ENCODE assay signal across 11 cellular contexts in genomic region chr4:5524900-5525299, GRCh38.
DNase-seq lines count a peak whose midpoint lies in the region; ATAC-seq and TF ChIP-seq lines count a peak whose summit lies in the region.
"Had no signal": no experiment of that assay in that cellular context is flagged by ENCODE, and none has a peak within 500 bp of the region (broad histone marks: within the 10 kb centered on the region; RNA-seq: fewer than 3 reads in every experiment).

No MANE protein-coding gene starts in this region.

- TF ChIP-seq POLR2A in gastrocnemius medialis (IDR thresholded peaks at IDR 0.05), result no peak
- TF ChIP-seq POLR2A in sigmoid colon (IDR thresholded peaks at IDR 0.05), result no peak

- H3K36me3 ChIP-seq in endodermal cell (ENCODE audit: control insufficient read depth, insufficient read depth, low read length) (no peaks in the 10 kb centered on the region), gastrocnemius medialis (no peaks in the 10 kb centered on the region), sigmoid colon (peaks cover 0 to 18% (median 0%) of the 10 kb centered on the region in 4 donors)
- H3K36me3 ChIP-seq: heart right ventricle had no signal

- no peak for TF ChIP-seq CTCF in endodermal cell (conservative IDR thresholded peaks at IDR 0.05)
- TF ChIP-seq CTCF in gastrocnemius medialis (IDR thresholded peaks at IDR 0.05 in 4 of 5, conservative IDR thresholded peaks at IDR 0.05 in 1 of 5), result no peak
- TF ChIP-seq CTCF in sigmoid colon (IDR thresholded peaks at IDR 0.05), result no peak

- H3K9ac ChIP-seq in endodermal cell (ENCODE audit: extremely low read depth, low read length, poor library complexity, severe bottlenecking), result no peak overlapping the region

- H3K4me3 Mint-ChIP-seq in endodermal cell, result no peak overlapping the region
- H3K4me3 Mint-ChIP-seq: natural killer cell had no signal

- CTCF ChIA-PET in HEK293T (lab: Yijun Ruan, JAX), result interaction anchor here (0.6 kb wide), 1 partner anchor 16 kb away, joined by 4 read pairs; no protein-coding TSS in a partner anchor

- H3K27me3 Mint-ChIP-seq in endodermal cell (ENCODE audit: insufficient read depth), result no peaks in the 10 kb centered on the region

- H3K9me3 ChIP-seq in endodermal cell (ENCODE audit: control insufficient read depth, low read length) (no peaks in the 10 kb centered on the region), gastrocnemius medialis (no peaks in the 10 kb centered on the region), sigmoid colon (peaks cover 0 to 2% (median 0%) of the 10 kb centered on the region in 4 donors)
- H3K9me3 ChIP-seq: Caco-2 had no signal

- peaks cover 13% of the 10 kb centered on the region for H3K9me3 Mint-ChIP-seq in endodermal cell

- TF ChIP-seq EP300 in sigmoid colon (IDR thresholded peaks at IDR 0.05), result no peak

- 88 to 92% methylated on average over 3 of the region's 3 CpGs for WGBS in endodermal cell (ENCODE audit: insufficient coverage in 1 of 2, insufficient read length in 1 of 2), 2 experiments
- WGBS in sigmoid colon, 2 donors, result 52 to 65% methylated on average over 3 of the region's 3 CpGs

- intact Hi-C loops in left colon (cut with DNase I, micrococcal nuclease) (no loop called here), gastrocnemius medialis (cut with DNase I; ENCODE audit: low total_unique reads) (no loop called here), sigmoid colon (cut with DNase I) (no loop called here)

- H3K27ac Mint-ChIP-seq in endodermal cell, result no peak overlapping the region
- H3K27ac Mint-ChIP-seq: natural killer cell had no signal

- peaks cover 8% of the 10 kb centered on the region for H3K36me3 Mint-ChIP-seq in endodermal cell (ENCODE audit: low read depth)
- H3K36me3 Mint-ChIP-seq: natural killer cell had no signal

- no peak for ATAC-seq in left colon
- no peak for ATAC-seq in gastrocnemius medialis
- ATAC-seq: natural killer cell had no signal

- in situ Hi-C loops in gastrocnemius medialis (cut with MboI; ENCODE audit: low sequenced_read_pairs in 4 of 4), result no loop called here

- H3K4me3 ChIP-seq in endodermal cell (ENCODE audit: low read length) (no peak overlapping the region), gastrocnemius medialis (no peak overlapping the region), sigmoid colon (no peak overlapping the region)
- H3K4me3 ChIP-seq: heart right ventricle had no signal

- H3K27ac ChIP-seq in endodermal cell (ENCODE audit: low read depth, low read length), result peak overlapping the region; percentile 51
- H3K27ac ChIP-seq in gastrocnemius medialis, result no peak overlapping the region
- H3K27ac ChIP-seq in sigmoid colon, result no peak overlapping the region
- H3K27ac ChIP-seq: heart right ventricle had no signal

- no peaks in the 10 kb centered on the region for H3K4me1 Mint-ChIP-seq in endodermal cell
- H3K4me1 Mint-ChIP-seq: natural killer cell had no signal

- H3K27me3 ChIP-seq in endodermal cell (ENCODE audit: control insufficient read depth, insufficient read depth, low read length, poor library complexity, severe bottlenecking) (no peaks in the 10 kb centered on the region), gastrocnemius medialis (no peaks in the 10 kb centered on the region), sigmoid colon (no peaks in the 10 kb centered on the region)
- H3K27me3 ChIP-seq: heart right ventricle had no signal

- no peaks in the 10 kb centered on the region for H3K4me1 ChIP-seq in endodermal cell (ENCODE audit: control insufficient read depth, insufficient read depth, low read length)
- H3K4me1 ChIP-seq in gastrocnemius medialis, result no peaks in the 10 kb centered on the region
- peaks cover 0 to 22% (median 10%) of the 10 kb centered on the region in 4 donors for H3K4me1 ChIP-seq in sigmoid colon
- H3K4me1 ChIP-seq: Caco-2 had no signal

- POLR2A ChIA-PET in HEK293T (lab: Yijun Ruan, JAX), result no interaction called here

- DNase-seq in EH (ENCODE audit: low read depth) (peak; percentile 91), NCI-H774 (lab: John Stamatoyannopoulos, UW) (peak; percentile 40), endodermal cell (no peak), mucosa of gallbladder (ENCODE audit: low spot score) (peak; percentile 86), left colon (no peak), gastrocnemius medialis (no peak), HEK293T (ENCODE audit: extremely low spot score) (no peak), sigmoid colon (no peak)
- DNase-seq: Caco-2, natural killer cell had no signal

TF ChIP-seq in HEK293T, 16 proteins besides CTCF, POLR2A, EP300 and RAD21:
- TF ChIP-seq LEF1 (IDR thresholded peaks at IDR 0.05; ENCODE audit: borderline replicate concordance) (no peak), HDGF (IDR thresholded peaks at IDR 0.05; ENCODE audit: borderline replicate concordance) (no peak), SUZ12 (IDR thresholded peaks at IDR 0.05) (no peak), TARDBP (IDR thresholded peaks at IDR 0.05) (no peak), ELF4 (IDR thresholded peaks at IDR 0.05) (no peak), FOXM1 (IDR thresholded peaks at IDR 0.05; ENCODE audit: borderline replicate concordance) (no peak), PKNOX1 (IDR thresholded peaks at IDR 0.05) (no peak), ARNT (IDR thresholded peaks at IDR 0.05) (no peak), FOXK2 (IDR thresholded peaks at IDR 0.05) (no peak), ZNF384 (IDR thresholded peaks at IDR 0.05) (no peak), NFRKB (IDR thresholded peaks at IDR 0.05) (no peak), FOXA1 (IDR thresholded peaks at IDR 0.05) (no peak), CTBP1 (IDR thresholded peaks at IDR 0.05; ENCODE audit: borderline replicate concordance) (no peak), SP1 (IDR thresholded peaks at IDR 0.05) (no peak), L3MBTL2 (conservative IDR thresholded peaks at IDR 0.05) (no peak), BHLHE40 (IDR thresholded peaks at IDR 0.05; ENCODE audit: borderline replicate concordance) (no peak)

Comparison
In these comparisons a context has a peak if more than half of its experiments do, and no peak if none do; other contexts are left out.
1. DNase-seq: peak in EH (single experiment), NCI-H774 (single experiment) and mucosa of gallbladder (single experiment); none in endodermal cell (single experiment), left colon (0 of 2), gastrocnemius medialis (0 of 2), HEK293T (single experiment) and sigmoid colon (single experiment).